In genomic region chr4:171846232-171846631, GRCh38 we compare ENCODE assay signal across 9 cellular contexts. TPM values are rescaled to one million over a fixed set of nuclear protein-coding genes. Genes with fewer than 3 reads are reported as not detected.
A peak's percentile ranks its signal among the peaks of the same experiment; 100 is the strongest.
DNase-seq lines count a peak whose midpoint lies in the region; ATAC-seq lines count a peak whose summit lies in the region.
"Had no signal": no experiment of that assay in that cellular context is flagged by ENCODE, and none has a peak within 500 bp of the region (broad histone marks: within the 10 kb centered on the region; RNA-seq: fewer than 3 reads in every experiment).

No MANE protein-coding gene starts in this region.

- H3K4me1 Mint-ChIP-seq in activated CD4-positive, alpha-beta T cell treated with anti-CD3 and anti-CD28 coated beads, Interleukin-2, amount 10 ng/mL, durations not matched to agents 24 days and 14 days, result no peaks in the 10 kb centered on the region
- no peaks in the 10 kb centered on the region for H3K4me1 Mint-ChIP-seq in activated naive CD4-positive, alpha-beta T cell treated with anti-CD3 and anti-CD28 coated beads, Interleukin-2, amount 10 ng/mL, durations not matched to agents 7 days and 5 days
- H3K4me1 Mint-ChIP-seq: central memory CD8-positive, alpha-beta T cell had no signal

- no peaks in the 10 kb centered on the region for H3K9me3 Mint-ChIP-seq in activated CD4-positive, alpha-beta T cell treated with anti-CD3 and anti-CD28 coated beads, Interleukin-2, amount 10 ng/mL, durations not matched to agents 24 days and 14 days
- H3K9me3 Mint-ChIP-seq in activated naive CD4-positive, alpha-beta T cell treated with anti-CD3 and anti-CD28 coated beads, Interleukin-2, amount 10 ng/mL, durations not matched to agents 7 days and 5 days, result peaks cover 2% of the 10 kb centered on the region

- H3K36me3 Mint-ChIP-seq in activated CD4-positive, alpha-beta T cell treated with anti-CD3 and anti-CD28 coated beads, Interleukin-2, amount 10 ng/mL, durations not matched to agents 24 days and 14 days (ENCODE audit: low read depth), result no peaks in the 10 kb centered on the region
- H3K36me3 Mint-ChIP-seq in activated naive CD4-positive, alpha-beta T cell treated with anti-CD3 and anti-CD28 coated beads, Interleukin-2, amount 10 ng/mL, durations not matched to agents 7 days and 5 days, result no peaks in the 10 kb centered on the region

- peak; percentile 60 for DNase-seq in activated CD4-positive, alpha-beta T cell treated with anti-CD3 and anti-CD28 coated beads, Interleukin-2, amount 10 ng/mL, durations not matched to agents 24 days and 14 days
- no peak for DNase-seq in activated CD4-positive, alpha-beta T cell treated with anti-CD3 and anti-CD28 coated beads for 4 hours
- peak; percentile 50 for DNase-seq in HT1080 (ENCODE audit: low read depth)
- peak; percentile 89 for DNase-seq in OCI-M1 (lab: John Stamatoyannopoulos, UW)
- peak; percentile 76 for DNase-seq in fibroblast of peridontal ligament (ENCODE audit: extremely low read depth)
- DNase-seq in stimulated activated CD8-positive, alpha-beta memory T cell treated with anti-CD3 and anti-CD28 coated beads, Interleukin-4, amount 100 ng/mL, for 48 hours, result peak; percentile 26
- no peak for DNase-seq in activated naive CD4-positive, alpha-beta T cell treated with anti-CD3 and anti-CD28 coated beads, Interleukin-2, amount 10 ng/mL, durations not matched to agents 7 days and 5 days

- CTCF ChIA-PET in activated naive CD4-positive, alpha-beta T cell treated with anti-CD3 and anti-CD28 coated beads, Interleukin-2, amount 10 ng/mL, durations not matched to agents 7 days and 5 days (lab: Charles Lee), result no interaction called here

- no peaks in the 10 kb centered on the region for H3K27me3 Mint-ChIP-seq in activated CD4-positive, alpha-beta T cell treated with anti-CD3 and anti-CD28 coated beads, Interleukin-2, amount 10 ng/mL, durations not matched to agents 24 days and 14 days
- H3K27me3 Mint-ChIP-seq in activated naive CD4-positive, alpha-beta T cell treated with anti-CD3 and anti-CD28 coated beads, Interleukin-2, amount 10 ng/mL, durations not matched to agents 7 days and 5 days, result no peaks in the 10 kb centered on the region
- H3K27me3 Mint-ChIP-seq: central memory CD8-positive, alpha-beta T cell had no signal

- H3K4me3 Mint-ChIP-seq in activated CD4-positive, alpha-beta T cell treated with anti-CD3 and anti-CD28 coated beads, Interleukin-2, amount 10 ng/mL, durations not matched to agents 24 days and 14 days, result no peak overlapping the region
- H3K4me3 Mint-ChIP-seq in activated naive CD4-positive, alpha-beta T cell treated with anti-CD3 and anti-CD28 coated beads, Interleukin-2, amount 10 ng/mL, durations not matched to agents 7 days and 5 days, result no peak overlapping the region
- H3K4me3 Mint-ChIP-seq: central memory CD8-positive, alpha-beta T cell had no signal

- H3K27ac Mint-ChIP-seq in activated CD4-positive, alpha-beta T cell treated with anti-CD3 and anti-CD28 coated beads, Interleukin-2, amount 10 ng/mL, durations not matched to agents 24 days and 14 days, result no peak overlapping the region
- no peak overlapping the region for H3K27ac Mint-ChIP-seq in activated naive CD4-positive, alpha-beta T cell treated with anti-CD3 and anti-CD28 coated beads, Interleukin-2, amount 10 ng/mL, durations not matched to agents 7 days and 5 days

- intact Hi-C loops in activated CD4-positive, alpha-beta T cell treated with anti-CD3 and anti-CD28 coated beads, Interleukin-2, amount 10 ng/mL, durations not matched to agents 24 days and 14 days (cut with micrococcal nuclease), result no loop called here

- ATAC-seq in GM21390 (IDR thresholded peaks at IDR 0.05; ENCODE audit: unreplicated experiment), result peak; percentile 73

RNA-seq across cellular contexts. Expression of gene GALNTL6, which starts 33.0 kb away (rescaled TPM):
- total RNA-seq in activated CD4-positive, alpha-beta T cell treated with anti-CD3 and anti-CD28 coated beads, Interleukin-2, amount 10 ng/mL, durations not matched to agents 24 days and 14 days, result not detected in 2 replicates
- total RNA-seq in HT1080 (2014; rRNA removed; shearing (Covaris generic)), result not detected in 2 replicates
- polyA plus RNA-seq in HT1080 (2015; cell fraction: cytosol; rRNA removed), result 0.13 and 0.17 TPM in 2 replicates
- polyA plus RNA-seq in HT1080 (2015; cell fraction: nucleus; rRNA removed), result 0.10 and 0.26 TPM in 2 replicates

Comparison
In these comparisons a context has a peak if more than half of its experiments do, and no peak if none do; other contexts are left out.
1. DNase-seq: peak in activated CD4-positive, alpha-beta T cell treated with anti-CD3 and anti-CD28 coated beads, Interleukin-2, amount 10 ng/mL, durations not matched to agents 24 days and 14 days (single experiment), HT1080 (single experiment), OCI-M1 (single experiment), fibroblast of peridontal ligament (single experiment) and stimulated activated CD8-positive, alpha-beta memory T cell treated with anti-CD3 and anti-CD28 coated beads, Interleukin-4, amount 100 ng/mL, for 48 hours (single experiment); none in activated CD4-positive, alpha-beta T cell treated with anti-CD3 and anti-CD28 coated beads for 4 hours (0 of 2) and activated naive CD4-positive, alpha-beta T cell treated with anti-CD3 and anti-CD28 coated beads, Interleukin-2, amount 10 ng/mL, durations not matched to agents 7 days and 5 days (single experiment).